ENCODE assay signal across 21 cellular contexts in genomic region chr3:48528043-48528442, GRCh38. TPM values are rescaled to one million over a fixed set of nuclear protein-coding genes. Genes with fewer than 3 reads are reported as not detected.
"Had no signal": no experiment of that assay in that cellular context is flagged by ENCODE, and none has a peak within 500 bp of the region (broad histone marks: within the 10 kb centered on the region; RNA-seq: fewer than 3 reads in every experiment).

No MANE protein-coding gene starts in this region.

- ATAC-seq: activated T-cell treated with anti-CD3 and anti-CD28 coated beads, Interleukin-2, amount 50 U/mL, for 4 hours; gastroesophageal sphincter; heart left ventricle had no signal

- DNase-seq: activated CD4-positive, alpha-beta T cell treated with anti-CD3 and anti-CD28 coated beads, Interleukin-2, amount 50 U/mL, for 1 hour; activated CD8-positive, alpha-beta memory T cell treated with anti-CD3 and anti-CD28 coated beads, Interleukin-2, amount 50 U/mL, for 4 hours; activated gamma-delta T cell; activated T-cell treated with anti-CD3 and anti-CD28 coated beads, Interleukin-2, amount 50 U/mL, for 4 hours; adrenal gland; cerebellar nuclear complex; cortex of kidney; effector CD8-positive, alpha-beta T cell; heart left ventricle; immature natural killer cell; nephron progenitor cell; occipital lobe; posterior cingulate gyrus; stimulated activated CD4-positive, alpha-beta T cell treated with anti-CD3 and anti-CD28 coated beads, Interleukin-12 subunit alpha, Interleukin-12 subunit beta, amount 100 ng/mL, for 4 hours; stimulated activated CD4-positive, alpha-beta T cell treated with anti-CD3 and anti-CD28 coated beads, Interleukin-1b, Interleukin-23, amount 100 ng/mL, for 48 hours; stimulated activated CD8-positive, alpha-beta memory T cell treated with anti-CD3 and anti-CD28 coated beads, Interleukin-4, amount 100 ng/mL, for 48 hours; stimulated activated naive CD4-positive, alpha-beta T cell had no signal

- H3K27ac ChIP-seq: adrenal gland, esophagus muscularis mucosa, gastroesophageal sphincter had no signal

- H3K4me1 ChIP-seq: adrenal gland, esophagus muscularis mucosa, gastroesophageal sphincter had no signal

- H3K27me3 ChIP-seq: adrenal gland, esophagus muscularis mucosa, gastroesophageal sphincter, heart left ventricle had no signal

- H3K4me3 Mint-ChIP-seq: activated naive CD4-positive, alpha-beta T cell treated with anti-CD3 and anti-CD28 coated beads, Interleukin-2, amount 50 U/mL, for 24 hours; activated T-cell treated with anti-CD3 and anti-CD28 coated beads, Interleukin-2, amount 50 U/mL, for 4 hours; immature natural killer cell; nephron progenitor cell had no signal

- H3K9me3 ChIP-seq: adrenal gland, esophagus muscularis mucosa, gastroesophageal sphincter, heart left ventricle had no signal

- H3K4me1 Mint-ChIP-seq: immature natural killer cell, nephron progenitor cell had no signal

- H3K9me3 Mint-ChIP-seq: activated naive CD4-positive, alpha-beta T cell treated with anti-CD3 and anti-CD28 coated beads, Interleukin-2, amount 50 U/mL, for 24 hours; activated T-cell treated with anti-CD3 and anti-CD28 coated beads, Interleukin-2, amount 50 U/mL, for 4 hours; nephron progenitor cell had no signal

- H3K4me3 ChIP-seq: adrenal gland, esophagus muscularis mucosa, gastroesophageal sphincter, heart left ventricle had no signal

- H3K36me3 Mint-ChIP-seq: activated naive CD4-positive, alpha-beta T cell treated with anti-CD3 and anti-CD28 coated beads, Interleukin-2, amount 50 U/mL, for 24 hours; immature natural killer cell had no signal

- H3K27me3 Mint-ChIP-seq: activated naive CD4-positive, alpha-beta T cell treated with anti-CD3 and anti-CD28 coated beads, Interleukin-2, amount 50 U/mL, for 24 hours had no signal

- H3K27ac Mint-ChIP-seq: activated naive CD4-positive, alpha-beta T cell treated with anti-CD3 and anti-CD28 coated beads, Interleukin-2, amount 50 U/mL, for 24 hours; nephron progenitor cell had no signal

- H3K36me3 ChIP-seq: heart left ventricle had no signal

RNA-seq across cellular contexts. Expression of gene UCN2, which starts 35.5 kb away (rescaled TPM):
- total RNA-seq: esophagus muscularis mucosa, mesenteric fat pad, occipital lobe had no signal
